15 cellular contexts compared by ENCODE assay signal in the genomic region with DNA sequence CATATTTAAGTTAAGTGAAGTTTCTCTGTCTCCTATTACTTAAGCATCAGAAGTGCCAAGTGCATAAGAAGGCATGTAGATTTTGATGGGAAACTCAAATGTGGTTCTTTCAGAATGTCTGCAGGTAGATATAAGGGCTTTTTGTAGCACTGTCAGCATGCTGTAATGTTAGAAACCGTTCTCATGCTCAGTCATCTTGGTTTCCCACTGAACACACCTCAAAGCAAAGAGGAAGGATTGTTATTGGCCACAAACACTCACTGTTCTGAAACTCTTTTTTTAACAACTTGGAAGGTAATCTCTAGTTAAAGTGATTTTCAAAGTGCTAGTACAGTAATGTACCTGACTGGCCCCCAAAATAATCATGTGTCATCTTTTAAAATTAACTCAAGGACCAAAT.
DNase-seq lines count a peak whose midpoint lies in the region; ATAC-seq and TF ChIP-seq lines count a peak whose summit lies in the region.
"Had no signal": no experiment of that assay in that cellular context is flagged by ENCODE, and none has a peak within 500 bp of the region (broad histone marks: within the 10 kb centered on the region; RNA-seq: fewer than 3 reads in every experiment).

No MANE protein-coding gene starts in this region.

- no peaks in the 10 kb centered on the region for H3F3A ChIP-seq in PC-9 (ENCODE audit: insufficient read depth, low read depth)

- no peaks in the 10 kb centered on the region for H4K20me1 ChIP-seq in PC-9 (ENCODE audit: insufficient read depth)

- no peak overlapping the region for H3K4me2 ChIP-seq in PC-9

- no TSS peak for BruUV-seq in PC-9 (replicated peaks; lab: Mats Ljungman, UMichigan)

- H3K27me3 ChIP-seq in PC-9 (ENCODE audit: insufficient read depth, low read depth): no peaks in the 10 kb centered on the region
- H3K27me3 ChIP-seq in tibial artery: no peaks in the 10 kb centered on the region

- no peak overlapping the region for H3K27ac Mint-ChIP-seq in stimulated activated effector memory CD8-positive, alpha-beta T cell treated with anti-CD3 and anti-CD28 coated beads, Interleukin-12 subunit alpha, Interleukin-12 subunit beta, amount 100 ng/mL, for 72 hours
- H3K27ac Mint-ChIP-seq: B cell; CD4-positive, alpha-beta T cell; HFFc6 had no signal

- H3K4me3 ChIP-seq in PC-9 (no peak overlapping the region), tibial artery (no peak overlapping the region)

- peak; percentile 73 for ATAC-seq in HG02610 (IDR thresholded peaks at IDR 0.05; ENCODE audit: unreplicated experiment)
- ATAC-seq in HG03442 (IDR thresholded peaks at IDR 0.05; ENCODE audit: unreplicated experiment): peak; percentile 48
- peak; percentile 40 for ATAC-seq in stimulated activated effector memory CD8-positive, alpha-beta T cell treated with anti-CD3 and anti-CD28 coated beads, Interleukin-12 subunit alpha, Interleukin-12 subunit beta, amount 100 ng/mL, for 72 hours
- no peak for ATAC-seq in GM21390 (IDR thresholded peaks at IDR 0.05; ENCODE audit: unreplicated experiment)

- CTCF ChIA-PET in PC-9 (lab: Charles Lee): no interaction called here

- no peaks in the 10 kb centered on the region for H3K79me2 ChIP-seq in PC-9 (ENCODE audit: low read depth)

- no peaks in the 10 kb centered on the region for H3K4me1 ChIP-seq in PC-9 (replicated peaks; ENCODE audit: insufficient read depth)
- H3K4me1 ChIP-seq in tibial artery: no peaks in the 10 kb centered on the region

- H2AFZ ChIP-seq in PC-9: 0 out of 2 replicates have a peak overlapping the region, but pooled peaks have one; percentile 41

- no peaks in the 10 kb centered on the region for H3K4me1 Mint-ChIP-seq in stimulated activated effector memory CD8-positive, alpha-beta T cell treated with anti-CD3 and anti-CD28 coated beads, Interleukin-12 subunit alpha, Interleukin-12 subunit beta, amount 100 ng/mL, for 72 hours
- H3K4me1 Mint-ChIP-seq: B cell had no signal

- no peaks in the 10 kb centered on the region for H3K9me2 ChIP-seq in PC-9 (ENCODE audit: insufficient read depth)

- intact Hi-C loops in PC-9 (cut with micrococcal nuclease; ENCODE audit: unreplicated experiment): loop anchor here (10.0 kb wide), 1 partner anchor 1137 kb away; no protein-coding TSS in a partner anchor
- intact Hi-C loops in tibial artery (cut with DNase I; ENCODE audit: low total_unique reads): no loop called here

- H3K27ac ChIP-seq in PC-9 (no peak overlapping the region), tibial artery (no peak overlapping the region)
- H3K27ac ChIP-seq: HL-60 had no signal

- DNase-seq in PC-9 (no peak), ecto neural progenitor cell (ENCODE audit: low spot score) (no peak), tibial artery (no peak)
- no peak for DNase-seq in stimulated activated effector memory CD8-positive, alpha-beta T cell treated with anti-CD3 and anti-CD28 coated beads, Interleukin-12 subunit alpha, Interleukin-12 subunit beta, amount 100 ng/mL, for 72 hours (ENCODE audit: low spot score in 2 of 2)
- DNase-seq: C1 segment of cervical spinal cord; Calu3; CD4-positive, alpha-beta T cell; DMS 273 treated with DMSO at 0.1 percent for 48 hours; HCEC 1CT; HFFc6 had no signal

- POLR2A ChIA-PET in PC-9 (lab: Charles Lee; ENCODE audit: unreplicated experiment): no interaction called here

- H3K36me3 ChIP-seq in PC-9 (ENCODE audit: low read depth) (no peaks in the 10 kb centered on the region), tibial artery (no peaks in the 10 kb centered on the region)

- no peaks in the 10 kb centered on the region for H3K36me3 Mint-ChIP-seq in stimulated activated effector memory CD8-positive, alpha-beta T cell treated with anti-CD3 and anti-CD28 coated beads, Interleukin-12 subunit alpha, Interleukin-12 subunit beta, amount 100 ng/mL, for 72 hours

- no peak for TF ChIP-seq CTCF in PC-9 (conservative IDR thresholded peaks at IDR 0.05)
- no peak for TF ChIP-seq CTCF in tibial artery (IDR thresholded peaks at IDR 0.05)

- no peaks in the 10 kb centered on the region for H3K9me3 Mint-ChIP-seq in stimulated activated effector memory CD8-positive, alpha-beta T cell treated with anti-CD3 and anti-CD28 coated beads, Interleukin-12 subunit alpha, Interleukin-12 subunit beta, amount 100 ng/mL, for 72 hours
- H3K9me3 Mint-ChIP-seq: CD4-positive, alpha-beta T cell; HFFc6 had no signal

- no peak overlapping the region for H3K4me3 Mint-ChIP-seq in stimulated activated effector memory CD8-positive, alpha-beta T cell treated with anti-CD3 and anti-CD28 coated beads, Interleukin-12 subunit alpha, Interleukin-12 subunit beta, amount 100 ng/mL, for 72 hours
- H3K4me3 Mint-ChIP-seq: B cell; CD4-positive, alpha-beta T cell; HFFc6 had no signal

- no peaks in the 10 kb centered on the region for H3K9me3 ChIP-seq in PC-9 (ENCODE audit: insufficient read depth, low read depth)
- no peaks in the 10 kb centered on the region for H3K9me3 ChIP-seq in tibial artery
